ENCODE assay signal across 1 cellular context in the genomic region with DNA sequence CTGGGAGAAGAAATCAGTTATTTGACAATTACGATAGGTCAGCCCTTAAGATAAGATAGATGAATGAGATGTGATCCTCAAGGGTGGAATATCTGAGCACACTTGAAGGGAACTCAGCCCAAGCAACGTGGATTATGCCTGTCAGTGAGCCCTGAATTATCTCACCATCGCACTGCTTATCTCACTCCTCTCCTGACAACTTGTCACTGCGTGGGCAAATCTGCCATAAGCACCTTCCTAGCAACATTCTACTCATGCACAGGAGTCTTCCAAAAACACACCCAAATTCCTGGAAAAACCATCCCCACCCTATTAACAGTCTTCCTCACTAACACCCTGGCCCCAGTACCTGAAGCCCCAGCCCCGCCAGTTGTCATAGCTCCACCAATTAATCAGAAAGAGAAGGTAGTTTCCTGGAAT.
TF ChIP-seq lines count a peak whose summit lies in the region.

No MANE protein-coding gene starts in this region.

TF ChIP-seq in K562, 482 proteins besides CTCF, POLR2A, EP300 and RAD21 (continued from another document):
- TF ChIP-seq, protein P1, sequence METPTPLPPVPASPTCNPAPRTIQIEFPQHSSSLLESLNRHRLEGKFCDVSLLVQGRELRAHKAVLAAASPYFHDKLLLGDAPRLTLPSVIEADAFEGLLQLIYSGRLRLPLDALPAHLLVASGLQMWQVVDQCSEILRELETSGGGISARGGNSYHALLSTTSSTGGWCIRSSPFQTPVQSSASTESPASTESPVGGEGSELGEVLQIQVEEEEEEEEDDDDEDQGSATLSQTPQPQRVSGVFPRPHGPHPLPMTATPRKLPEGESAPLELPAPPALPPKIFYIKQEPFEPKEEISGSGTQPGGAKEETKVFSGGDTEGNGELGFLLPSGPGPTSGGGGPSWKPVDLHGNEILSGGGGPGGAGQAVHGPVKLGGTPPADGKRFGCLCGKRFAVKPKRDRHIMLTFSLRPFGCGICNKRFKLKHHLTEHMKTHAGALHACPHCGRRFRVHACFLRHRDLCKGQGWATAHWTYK (CRISPR knock-in tag; IDR thresholded peaks at IDR 0.05): peak; percentile 33; the same call in 1 of the 2 replicates
- 0 out of 2 replicates have a peak, but pooled peaks have one; percentile 55 for TF ChIP-seq RREB1 (CRISPR knock-in tag; IDR thresholded peaks at IDR 0.05)
- TF ChIP-seq ZBTB2 (IDR thresholded peaks at IDR 0.05): peak; percentile 80
- peak; percentile 96 for TF ChIP-seq MEIS2 (IDR thresholded peaks at IDR 0.05; ENCODE audit: partially characterized antibody)
- peak; percentile 95 for TF ChIP-seq DMBX1 (CRISPR knock-in tag; IDR thresholded peaks at IDR 0.05; ENCODE audit: borderline replicate concordance)
- TF ChIP-seq FOSL1 (tag; conservative IDR thresholded peaks at IDR 0.05): peak; percentile 57; the same call in 1 of the 2 replicates
- TF ChIP-seq ZNF57 (CRISPR knock-in tag; IDR thresholded peaks at IDR 0.05): no peak
- no peak for TF ChIP-seq ZFP36 (IDR thresholded peaks at IDR 0.05; ENCODE audit: low read depth, low read length, partially characterized antibody)
- TF ChIP-seq WHSC1 (IDR thresholded peaks at IDR 0.05; ENCODE audit: low read length): no peak
- TF ChIP-seq ZSCAN29 (IDR thresholded peaks at IDR 0.05): no peak
- TF ChIP-seq TRIM24 (IDR thresholded peaks at IDR 0.05): peak; percentile 34 to 39; a peak in 2 of 4 replicates
- TF ChIP-seq ZNF696 (CRISPR knock-in tag; conservative IDR thresholded peaks at IDR 0.05): no peak
- peak; percentile 17 to 62; a peak in 2 of 4 replicates for TF ChIP-seq KDM1A (IDR thresholded peaks at IDR 0.05)
- TF ChIP-seq MECOM (CRISPR knock-in tag; IDR thresholded peaks at IDR 0.05): 0 out of 2 replicates have a peak, but pooled peaks have one; percentile 13
